ENCODE assay signal across 1 cellular context in the genomic region with DNA sequence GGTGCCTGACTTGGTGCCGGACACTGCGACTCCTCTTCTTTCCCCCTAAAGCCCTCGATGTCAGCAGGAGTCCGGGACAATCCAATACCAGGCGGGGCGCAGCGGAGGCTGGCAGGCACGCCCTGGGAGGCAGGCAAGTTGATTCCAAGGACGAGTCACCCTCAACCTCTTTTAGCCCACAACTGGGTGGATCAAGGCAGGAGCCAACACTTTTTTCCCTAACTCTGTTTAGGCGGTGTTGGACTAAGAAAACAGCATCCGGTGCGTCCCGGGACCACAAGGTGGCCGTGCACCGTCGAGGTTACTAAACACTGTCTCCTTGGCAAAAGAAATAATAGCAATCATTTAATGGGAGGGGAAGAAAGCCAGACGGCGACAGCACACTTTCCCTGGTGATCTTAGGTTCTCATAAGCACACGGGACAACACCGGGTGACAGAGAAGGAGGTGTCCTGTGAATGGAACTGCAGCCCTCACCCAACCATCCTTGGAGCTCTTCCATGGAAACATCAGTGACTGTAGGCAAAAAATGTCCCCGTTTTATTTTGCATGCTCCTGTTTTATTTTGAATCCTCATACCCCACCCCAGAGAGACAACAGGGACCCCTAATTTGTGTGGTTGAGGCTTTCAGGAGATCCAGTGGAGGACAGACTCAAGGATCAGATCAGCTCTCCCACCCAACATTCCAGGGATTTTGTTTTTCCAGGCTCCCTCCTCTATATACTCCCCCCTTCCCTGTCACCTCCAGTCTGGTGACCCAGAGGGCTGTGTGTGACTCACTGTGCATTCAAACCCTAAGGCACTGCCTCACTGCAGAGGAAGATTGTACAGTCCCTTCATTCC.
TF ChIP-seq lines count a peak whose summit lies in the region.

No MANE protein-coding gene starts in this region.

TF ChIP-seq in A549, 52 proteins besides CTCF, POLR2A, EP300 and RAD21 (continued from another document):
- TF ChIP-seq, protein P1, sequence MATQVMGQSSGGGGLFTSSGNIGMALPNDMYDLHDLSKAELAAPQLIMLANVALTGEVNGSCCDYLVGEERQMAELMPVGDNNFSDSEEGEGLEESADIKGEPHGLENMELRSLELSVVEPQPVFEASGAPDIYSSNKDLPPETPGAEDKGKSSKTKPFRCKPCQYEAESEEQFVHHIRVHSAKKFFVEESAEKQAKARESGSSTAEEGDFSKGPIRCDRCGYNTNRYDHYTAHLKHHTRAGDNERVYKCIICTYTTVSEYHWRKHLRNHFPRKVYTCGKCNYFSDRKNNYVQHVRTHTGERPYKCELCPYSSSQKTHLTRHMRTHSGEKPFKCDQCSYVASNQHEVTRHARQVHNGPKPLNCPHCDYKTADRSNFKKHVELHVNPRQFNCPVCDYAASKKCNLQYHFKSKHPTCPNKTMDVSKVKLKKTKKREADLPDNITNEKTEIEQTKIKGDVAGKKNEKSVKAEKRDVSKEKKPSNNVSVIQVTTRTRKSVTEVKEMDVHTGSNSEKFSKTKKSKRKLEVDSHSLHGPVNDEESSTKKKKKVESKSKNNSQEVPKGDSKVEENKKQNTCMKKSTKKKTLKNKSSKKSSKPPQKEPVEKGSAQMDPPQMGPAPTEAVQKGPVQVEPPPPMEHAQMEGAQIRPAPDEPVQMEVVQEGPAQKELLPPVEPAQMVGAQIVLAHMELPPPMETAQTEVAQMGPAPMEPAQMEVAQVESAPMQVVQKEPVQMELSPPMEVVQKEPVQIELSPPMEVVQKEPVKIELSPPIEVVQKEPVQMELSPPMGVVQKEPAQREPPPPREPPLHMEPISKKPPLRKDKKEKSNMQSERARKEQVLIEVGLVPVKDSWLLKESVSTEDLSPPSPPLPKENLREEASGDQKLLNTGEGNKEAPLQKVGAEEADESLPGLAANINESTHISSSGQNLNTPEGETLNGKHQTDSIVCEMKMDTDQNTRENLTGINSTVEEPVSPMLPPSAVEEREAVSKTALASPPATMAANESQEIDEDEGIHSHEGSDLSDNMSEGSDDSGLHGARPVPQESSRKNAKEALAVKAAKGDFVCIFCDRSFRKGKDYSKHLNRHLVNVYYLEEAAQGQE (IDR thresholded peaks at IDR 0.05) = no peak
- TF ChIP-seq FOXS1 (CRISPR knock-in tag; IDR thresholded peaks at IDR 0.05) (no peak), HOXA7 (CRISPR knock-in tag; IDR thresholded peaks at IDR 0.05) (no peak)
- TF ChIP-seq, protein P2, sequence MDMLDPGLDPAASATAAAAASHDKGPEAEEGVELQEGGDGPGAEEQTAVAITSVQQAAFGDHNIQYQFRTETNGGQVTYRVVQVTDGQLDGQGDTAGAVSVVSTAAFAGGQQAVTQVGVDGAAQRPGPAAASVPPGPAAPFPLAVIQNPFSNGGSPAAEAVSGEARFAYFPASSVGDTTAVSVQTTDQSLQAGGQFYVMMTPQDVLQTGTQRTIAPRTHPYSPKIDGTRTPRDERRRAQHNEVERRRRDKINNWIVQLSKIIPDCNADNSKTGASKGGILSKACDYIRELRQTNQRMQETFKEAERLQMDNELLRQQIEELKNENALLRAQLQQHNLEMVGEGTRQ (IDR thresholded peaks at IDR 0.05) = no peak
